ENCODE assay signal across 8 cellular contexts in the genomic region with DNA sequence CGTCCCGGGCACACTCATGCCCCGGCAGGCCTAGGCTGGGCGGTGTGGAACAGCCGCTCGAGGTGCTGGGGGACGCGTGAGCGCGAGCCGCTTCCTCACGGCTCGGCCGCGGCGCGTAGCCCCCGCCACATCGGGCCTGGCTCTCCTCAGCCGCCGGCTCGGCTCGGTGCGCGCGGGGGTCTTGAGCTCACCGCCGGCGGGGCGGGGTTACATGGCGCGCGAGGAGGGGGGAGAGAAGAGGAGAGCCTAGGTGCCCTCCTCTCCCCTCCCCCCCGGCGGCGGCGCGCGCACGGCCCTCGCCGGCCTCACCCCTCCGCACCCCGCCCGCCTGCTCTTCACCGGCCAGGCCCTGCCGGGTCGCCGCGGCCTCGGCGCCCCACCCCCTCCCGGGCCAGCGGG. TPM values are rescaled to one million over a fixed set of nuclear protein-coding genes. Genes with fewer than 3 reads are reported as not detected.
DNase-seq lines count a peak whose midpoint lies in the region; ATAC-seq and TF ChIP-seq lines count a peak whose summit lies in the region.

No MANE protein-coding gene starts in this region.

- no peak overlapping the region for H3K27ac Mint-ChIP-seq in GM23338
- peak overlapping the region; percentile 93 for H3K27ac Mint-ChIP-seq in T-helper 1 cell treated with Interleukin-12 subunit alpha and Interleukin-12 subunit beta and Interleukin-4 antibody, amounts not matched to agents 30 μg/mL and 1 μg/mL, for 36 hours

- H3K4me2 ChIP-seq in GM23338 = peak overlapping the region; percentile 78

- no peaks in the 10 kb centered on the region for H3K9me3 ChIP-seq in sigmoid colon

- TF ChIP-seq POLR2A in sigmoid colon (IDR thresholded peaks at IDR 0.05) = no peak

- H3K27ac ChIP-seq in GM23338 (ENCODE audit: low read depth) (peak overlapping the region; percentile 41; the same call in 1 of the 2 replicates), sigmoid colon (peak overlapping the region; percentile 99 to 100 (median 99))

- H2AFZ ChIP-seq in GM23338 = no peak overlapping the region

- intact Hi-C loops in sigmoid colon (cut with DNase I) = loop anchor here (2.0 to 10.0 kb wide), 7 partner anchors 53 to 750 kb away; a partner anchor contains a TSS

- H3K79me2 ChIP-seq in GM23338 (replicated peaks; ENCODE audit: insufficient read depth) = peaks cover 77% of the 10 kb centered on the region

- no peaks in the 10 kb centered on the region for H3K9me2 ChIP-seq in GM23338 (ENCODE audit: insufficient read depth)

- H3K27me3 ChIP-seq in GM23338 (ENCODE audit: insufficient read depth) (no peaks in the 10 kb centered on the region), sigmoid colon (no peaks in the 10 kb centered on the region)

- TF ChIP-seq EP300 in sigmoid colon (IDR thresholded peaks at IDR 0.05) = no peak

- no peak for TF ChIP-seq CTCF in GM23338 (conservative IDR thresholded peaks at IDR 0.05; ENCODE audit: low read depth in 2 of 2)
- no peak for TF ChIP-seq CTCF in sigmoid colon (IDR thresholded peaks at IDR 0.05)

- WGBS in sigmoid colon, 2 donors = 1% methylated on average over 53 to 54 of the region's 54 CpGs

- H3K36me3 Mint-ChIP-seq in GM23338 (ENCODE audit: low read depth) = peaks cover 10% of the 10 kb centered on the region
- peaks cover 35% of the 10 kb centered on the region for H3K36me3 Mint-ChIP-seq in T-helper 1 cell treated with Interleukin-12 subunit alpha and Interleukin-12 subunit beta and Interleukin-4 antibody, amounts not matched to agents 30 μg/mL and 1 μg/mL, for 36 hours (ENCODE audit: low read depth)

- peaks cover 16% of the 10 kb centered on the region for H4K20me1 ChIP-seq in GM23338 (replicated peaks; ENCODE audit: insufficient read depth)

- DNase-seq in GF-D8 (lab: John Stamatoyannopoulos, UW) (peak; percentile 22), GM23338 (ENCODE audit: low spot score) (peak; percentile 89), LoVo (ENCODE audit: low spot score) (peak; percentile 60), anterior cingulate cortex (lab: John Stamatoyannopoulos, UW) (peak in 46 of 58 donors; percentile 39 to 95 (median 83)), hepatic stellate cell (ENCODE audit: low spot score) (peak; percentile 58), sigmoid colon (peak; percentile 91), NCI-H2107 (lab: John Stamatoyannopoulos, UW) (no peak)

- H3K36me3 ChIP-seq in GM23338 (ENCODE audit: insufficient read depth) = peaks cover 3% of the 10 kb centered on the region
- peaks cover 0 to 11% (median 2%) of the 10 kb centered on the region in 4 donors for H3K36me3 ChIP-seq in sigmoid colon

- peaks cover 14% of the 10 kb centered on the region for H3K4me1 Mint-ChIP-seq in GM23338
- H3K4me1 Mint-ChIP-seq in T-helper 1 cell treated with Interleukin-12 subunit alpha and Interleukin-12 subunit beta and Interleukin-4 antibody, amounts not matched to agents 30 μg/mL and 1 μg/mL, for 36 hours (ENCODE audit: low read depth) = peaks cover 52% of the 10 kb centered on the region

- H3K4me1 ChIP-seq in GM23338 (ENCODE audit: insufficient read depth) (peaks cover 7% of the 10 kb centered on the region), sigmoid colon (peaks cover 0 to 56% (median 33%) of the 10 kb centered on the region in 4 donors)

- H3K4me3 ChIP-seq in GM23338 (peak overlapping the region; percentile 88), sigmoid colon (peak overlapping the region; percentile 89 to 98 (median 95))

- no peaks in the 10 kb centered on the region for H3F3A ChIP-seq in GM23338 (replicated peaks; ENCODE audit: low read depth)

- peak overlapping the region; percentile 98 for H3K4me3 Mint-ChIP-seq in GM23338
- peak overlapping the region; percentile 95 for H3K4me3 Mint-ChIP-seq in T-helper 1 cell treated with Interleukin-12 subunit alpha and Interleukin-12 subunit beta and Interleukin-4 antibody, amounts not matched to agents 30 μg/mL and 1 μg/mL, for 36 hours

- peak; percentile 64 for ATAC-seq in GM23338

- peaks cover 5% of the 10 kb centered on the region for H3K27me3 Mint-ChIP-seq in GM23338 (ENCODE audit: insufficient read depth, low read depth, poor library complexity)
- no peaks in the 10 kb centered on the region for H3K27me3 Mint-ChIP-seq in T-helper 1 cell treated with Interleukin-12 subunit alpha and Interleukin-12 subunit beta and Interleukin-4 antibody, amounts not matched to agents 30 μg/mL and 1 μg/mL, for 36 hours (ENCODE audit: low read depth)

- H3K9me3 Mint-ChIP-seq in GM23338 = no peaks in the 10 kb centered on the region
- no peaks in the 10 kb centered on the region for H3K9me3 Mint-ChIP-seq in T-helper 1 cell treated with Interleukin-12 subunit alpha and Interleukin-12 subunit beta and Interleukin-4 antibody, amounts not matched to agents 30 μg/mL and 1 μg/mL, for 36 hours

TF ChIP-seq in GM23338, 12 proteins besides CTCF, POLR2A, EP300 and RAD21:
- TF ChIP-seq POLR2AphosphoS5 (IDR thresholded peaks at IDR 0.05; ENCODE audit: low read depth) (peak; percentile 31; the same call in 1 of the 2 replicates), EZH2phosphoT487 (IDR thresholded peaks at IDR 0.05; ENCODE audit: unreplicated experiment) (no peak), NANOG (IDR thresholded peaks at IDR 0.05; ENCODE audit: borderline replicate concordance) (no peak), ZNF114 (CRISPR knock-in tag; IDR thresholded peaks at IDR 0.05) (no peak)
- TF ChIP-seq, protein P1, sequence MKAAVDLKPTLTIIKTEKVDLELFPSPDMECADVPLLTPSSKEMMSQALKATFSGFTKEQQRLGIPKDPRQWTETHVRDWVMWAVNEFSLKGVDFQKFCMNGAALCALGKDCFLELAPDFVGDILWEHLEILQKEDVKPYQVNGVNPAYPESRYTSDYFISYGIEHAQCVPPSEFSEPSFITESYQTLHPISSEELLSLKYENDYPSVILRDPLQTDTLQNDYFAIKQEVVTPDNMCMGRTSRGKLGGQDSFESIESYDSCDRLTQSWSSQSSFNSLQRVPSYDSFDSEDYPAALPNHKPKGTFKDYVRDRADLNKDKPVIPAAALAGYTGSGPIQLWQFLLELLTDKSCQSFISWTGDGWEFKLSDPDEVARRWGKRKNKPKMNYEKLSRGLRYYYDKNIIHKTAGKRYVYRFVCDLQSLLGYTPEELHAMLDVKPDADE (IDR thresholded peaks at IDR 0.05) = no peak
TF ChIP-seq in GM23338: peak in this region for 1.

RNA-seq across cellular contexts. Expression of a gene that starts 7.7 kb away (rescaled TPM):
- total RNA-seq in GM23338 (2014; rRNA removed; shearing (Covaris generic)) = 23.6 and 26.4 TPM in 2 replicates
- polyA plus RNA-seq in GM23338 (2016; fragmentation: Nextera tagmentation; extraction: Ambion mirVana) = 6.6 and 9.4 TPM in 2 replicates
- total RNA-seq in sigmoid colon = 10 to 100 TPM; 10.2 to 13.6 (median 12.0) TPM
- 1 to 10 TPM; 2.5 to 9.1 (median 3.0) TPM for polyA plus RNA-seq in sigmoid colon
